ENCODE assay signal across 15 cellular contexts in genomic region chr1:43509740-43510375, GRCh38. TPM values are rescaled to one million over a fixed set of nuclear protein-coding genes. Genes with fewer than 3 reads are reported as not detected.
DNase-seq lines count a peak whose midpoint lies in the region; ATAC-seq and TF ChIP-seq lines count a peak whose summit lies in the region.
"Had no signal": no experiment of that assay in that cellular context is flagged by ENCODE, and none has a peak within 500 bp of the region (broad histone marks: within the 10 kb centered on the region; RNA-seq: fewer than 3 reads in every experiment).

No MANE protein-coding gene starts in this region.

- H3K9me3 ChIP-seq in uterus = no peaks in the 10 kb centered on the region
- H3K9me3 ChIP-seq: tibial nerve had no signal

- no peak overlapping the region for H3K4me3 Mint-ChIP-seq in natural killer cell
- H3K4me3 Mint-ChIP-seq: activated T-cell treated with anti-CD3 and anti-CD28 coated beads, Interleukin-2, amount 50 U/mL, for 24 hours; central memory CD8-positive, alpha-beta T cell; WTC11 had no signal

- H3K27ac Mint-ChIP-seq in natural killer cell = no peak overlapping the region
- H3K27ac Mint-ChIP-seq: activated T-cell treated with anti-CD3 and anti-CD28 coated beads, Interleukin-2, amount 50 U/mL, for 24 hours; WTC11 had no signal

- DNase-seq in stimulated activated CD4-positive, alpha-beta T cell treated with anti-CD3 and anti-CD28 coated beads, Interleukin-15, amount 100 ng/mL, for 24 hours = peak; percentile 62
- no peak for DNase-seq in stimulated activated CD4-positive, alpha-beta T cell treated with anti-CD3 and anti-CD28 coated beads, Interleukin-12 subunit alpha, Interleukin-12 subunit beta, amount 100 ng/mL, for 4 hours
- DNase-seq in HPDE6-E6E7 (ENCODE audit: extremely low spot score) = peak; percentile 50
- peak; percentile 87 for DNase-seq in epithelial cell of esophagus (ENCODE audit: low read depth)
- DNase-seq in natural killer cell = no peak
- no peak for DNase-seq in uterus
- DNase-seq: activated T-cell treated with anti-CD3 and anti-CD28 coated beads, Interleukin-2, amount 50 U/mL, for 24 hours; Kasumi-1; NCI-H526 treated with DMSO at 0.1 percent for 48 hours; retina had no signal

- intact Hi-C loops in natural killer cell (cut with micrococcal nuclease) (no loop called here), uterus (cut with DNase I; ENCODE audit: low total_unique reads) (no loop called here)

- no peaks in the 10 kb centered on the region for H3K9me3 Mint-ChIP-seq in natural killer cell
- H3K9me3 Mint-ChIP-seq: activated T-cell treated with anti-CD3 and anti-CD28 coated beads, Interleukin-2, amount 50 U/mL, for 24 hours; central memory CD8-positive, alpha-beta T cell had no signal

- ATAC-seq in HG03039 (IDR thresholded peaks at IDR 0.05; ENCODE audit: unreplicated experiment) (no peak), natural killer cell (no peak), GM18519 (IDR thresholded peaks at IDR 0.05; ENCODE audit: low FRiP score, unreplicated experiment) (no peak)
- ATAC-seq: WTC11 had no signal

- H3K4me1 ChIP-seq in uterus = no peaks in the 10 kb centered on the region
- H3K4me1 ChIP-seq: tibial nerve had no signal

- no peak overlapping the region for H3K27ac ChIP-seq in uterus
- H3K27ac ChIP-seq: tibial nerve had no signal

- H3K36me3 ChIP-seq in uterus = no peaks in the 10 kb centered on the region
- H3K36me3 ChIP-seq: tibial nerve had no signal

- TF ChIP-seq CTCF in epithelial cell of esophagus (IDR thresholded peaks at IDR 0.05; ENCODE audit: insufficient read depth, low read depth, low read length, missing control alignments) = no peak
- TF ChIP-seq CTCF in natural killer cell (IDR thresholded peaks at IDR 0.05) = no peak
- no peak for TF ChIP-seq CTCF in uterus (IDR thresholded peaks at IDR 0.05)

- peaks cover 6 to 9% of the 10 kb centered on the region in 2 donors for H3K27me3 Mint-ChIP-seq in natural killer cell (ENCODE audit: low read depth in 2 of 2)

- no peak for TF ChIP-seq POLR2A in uterus (IDR thresholded peaks at IDR 0.05)

- H3K36me3 Mint-ChIP-seq in natural killer cell = no peaks in the 10 kb centered on the region
- H3K36me3 Mint-ChIP-seq: WTC11 had no signal

- no peaks in the 10 kb centered on the region for H3K27me3 ChIP-seq in uterus
- H3K27me3 ChIP-seq: tibial nerve had no signal

- H3K4me3 ChIP-seq in epithelial cell of esophagus (ENCODE audit: low read length) = no peak overlapping the region
- H3K4me3 ChIP-seq in uterus = no peak overlapping the region
- H3K4me3 ChIP-seq: tibial nerve had no signal

- no peaks in the 10 kb centered on the region for H3K4me1 Mint-ChIP-seq in natural killer cell
- H3K4me1 Mint-ChIP-seq: central memory CD8-positive, alpha-beta T cell had no signal

RNA-seq across cellular contexts. Expression of gene PTPRF, which starts 20.8 kb away (rescaled TPM):
- 1 to 10 TPM in 1 of 3 donors, under 1 TPM in 1, not detected in 1; 0.12 to 1.9 TPM for total RNA-seq in natural killer cell
- total RNA-seq in uterus = 100 to 1,000 TPM in 2 of 4 donors, 10 to 100 TPM in 2; 24.7 to 172 (median 124) TPM

RNA-seq across cellular contexts. Expression of gene HYI, which starts 56.1 kb away (rescaled TPM):
- 10 to 100 TPM in 1 of 3 donors, 1 to 10 TPM in 2; 7.0 to 14.2 (median 8.6) TPM for total RNA-seq in natural killer cell
- 10 to 100 TPM; 34.8 to 84.7 (median 70.5) TPM for total RNA-seq in uterus

Comparison
In these comparisons a context has a peak if more than half of its experiments do, and no peak if none do; other contexts are left out.
1. DNase-seq: peak in stimulated activated CD4-positive, alpha-beta T cell treated with anti-CD3 and anti-CD28 coated beads, Interleukin-15, amount 100 ng/mL, for 24 hours (single experiment), HPDE6-E6E7 (single experiment) and epithelial cell of esophagus (single experiment); none in stimulated activated CD4-positive, alpha-beta T cell treated with anti-CD3 and anti-CD28 coated beads, Interleukin-12 subunit alpha, Interleukin-12 subunit beta, amount 100 ng/mL, for 4 hours (single experiment), natural killer cell (single experiment) and uterus (0 of 2).
2. RNA of gene PTPRF, which starts 20.8 kb away (total RNA-seq): 24.7 to 172 TPM in uterus; 0.12 to 1.9 TPM in natural killer cell; every median in the first group is over 4 times any median in the second.